In the genomic region with DNA sequence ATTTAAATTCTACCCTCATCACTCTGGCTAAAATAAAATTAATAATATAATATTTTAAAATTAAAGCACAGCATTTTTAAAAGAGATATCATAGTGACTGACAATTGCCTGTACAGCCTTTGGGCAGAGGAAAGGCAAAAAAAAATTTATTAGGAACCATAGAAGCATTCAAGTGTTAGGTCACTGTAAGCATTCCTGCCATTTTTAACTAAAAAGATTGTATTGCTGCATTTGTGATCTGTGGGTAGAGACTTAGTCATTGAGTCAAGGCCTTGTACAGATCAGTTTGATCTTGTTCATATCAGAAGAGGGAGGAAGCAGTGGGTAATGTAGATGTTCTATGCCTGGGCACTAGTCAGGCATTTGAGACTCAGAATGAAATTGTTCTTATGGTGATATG, we compare ENCODE assay signal across 22 cellular contexts.
"Had no signal": no experiment of that assay in that cellular context is flagged by ENCODE, and none has a peak within 500 bp of the region (broad histone marks: within the 10 kb centered on the region; RNA-seq: fewer than 3 reads in every experiment).

No MANE protein-coding gene starts in this region.

- FAIRE-seq: HTR-8/SVneo, RCC 7860 had no signal

- H3K9me3 ChIP-seq: MG63, SJSA1 had no signal

- H3K27ac ChIP-seq: HL-60, SJSA1, SK-N-MC had no signal

- H3K27me3 ChIP-seq: MG63, SJSA1 had no signal

- H3K4me1 ChIP-seq: SJSA1 had no signal

- DNase-seq: KBM-7, MG63, NCI-H1092 treated with DMSO at 0.1 percent for 48 hours, NCI-H1436, NCI-H187, NCI-H2029, NCI-H2081 treated with DMSO at 0.1 percent for 48 hours, NCI-H2171, NCI-H226, NCI-H446, NCI-H510A, NCI-H524 treated with DMSO at 0.1 percent for 48 hours, NCI-H69, NCI-H774, Right ventricle myocardium superior, RPMI8226, SIG-M5 had no signal

- H3K4me3 ChIP-seq: MG63, SJSA1, SK-N-MC had no signal

- H3K36me3 ChIP-seq: MG63, SJSA1 had no signal
